Comparison of ENCODE assay signal across 8 cellular contexts in the genomic region with DNA sequence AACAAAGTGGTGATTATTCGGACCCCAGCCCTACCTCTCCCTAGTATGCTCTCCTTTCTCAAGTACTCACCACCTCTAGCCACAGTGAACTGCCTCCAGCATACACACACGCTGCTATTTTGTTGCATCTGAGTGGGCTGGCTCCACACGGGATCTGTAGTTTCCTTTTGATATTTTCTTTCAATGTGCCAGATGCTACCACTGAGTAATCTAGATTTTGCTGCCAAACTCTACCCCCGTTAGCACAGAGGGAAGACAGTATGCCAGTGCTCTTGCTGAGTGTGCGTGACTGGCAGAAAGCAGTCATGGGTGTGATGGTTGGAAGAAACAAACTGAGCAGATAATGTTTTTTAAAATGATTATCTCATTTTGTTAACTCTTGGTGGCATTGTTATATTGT. TPM values are rescaled to one million over a fixed set of nuclear protein-coding genes. Genes with fewer than 3 reads are reported as not detected.
DNase-seq lines count a peak whose midpoint lies in the region; ATAC-seq and TF ChIP-seq lines count a peak whose summit lies in the region.

No MANE protein-coding gene starts in this region.

- H3K36me3 ChIP-seq in GM23338 (ENCODE audit: insufficient read depth): no peaks in the 10 kb centered on the region
- H3K36me3 ChIP-seq in effector memory CD4-positive, alpha-beta T cell (ENCODE audit: control insufficient read depth, insufficient read depth, low read length): no peaks in the 10 kb centered on the region

- H3K4me3 ChIP-seq in GM23338: no peak overlapping the region
- H3K4me3 ChIP-seq in effector memory CD4-positive, alpha-beta T cell (ENCODE audit: insufficient read depth, low read depth, low read length, poor library complexity, severe bottlenecking): peak overlapping the region; percentile 30

- no peaks in the 10 kb centered on the region for H4K20me1 ChIP-seq in GM23338 (replicated peaks; ENCODE audit: insufficient read depth)

- no peak overlapping the region for H3K4me3 Mint-ChIP-seq in GM23338

- H3K9me2 ChIP-seq in GM23338 (ENCODE audit: insufficient read depth): 0 out of 2 replicates have a peak, but pooled peaks cover 2% of the 10 kb centered on the region

- TF ChIP-seq CTCF in GM23338 (conservative IDR thresholded peaks at IDR 0.05; ENCODE audit: low read depth in 2 of 2): no peak

- DNase-seq in GM23338 (ENCODE audit: low spot score) (no peak), myocyte (ENCODE audit: low read depth) (peak; percentile 89), NCI-H748 treated with DMSO at 0.1 percent for 48 hours (lab: John Stamatoyannopoulos, UW) (no peak), NCI-H1417 (lab: John Stamatoyannopoulos, UW) (no peak), GF-D8 (lab: John Stamatoyannopoulos, UW) (no peak)
- peak; percentile 44 to 51 for DNase-seq in activated CD4-positive, alpha-beta T cell treated with anti-CD3 and anti-CD28 coated beads for 4 hours
- peak in 1 of 3 donors; percentile 28 for DNase-seq in effector memory CD4-positive, alpha-beta T cell

- H3K4me2 ChIP-seq in GM23338: no peak overlapping the region

- peak overlapping the region; percentile 57; the same call in 1 of the 2 replicates for H3K27ac ChIP-seq in GM23338 (ENCODE audit: low read depth)
- H3K27ac ChIP-seq in effector memory CD4-positive, alpha-beta T cell (ENCODE audit: insufficient read depth, low read length, poor library complexity, severe bottlenecking): peak overlapping the region; percentile 94

- peaks cover 52% of the 10 kb centered on the region for H3K4me1 Mint-ChIP-seq in GM23338

- H3K27me3 ChIP-seq in GM23338 (ENCODE audit: insufficient read depth): no peaks in the 10 kb centered on the region
- no peaks in the 10 kb centered on the region for H3K27me3 ChIP-seq in effector memory CD4-positive, alpha-beta T cell (replicated peaks; ENCODE audit: control insufficient read depth, insufficient read depth, low read length, poor library complexity, severe bottlenecking)

- H3K9me3 Mint-ChIP-seq in GM23338: no peaks in the 10 kb centered on the region

- H2AFZ ChIP-seq in GM23338: no peak overlapping the region

- no peak for ATAC-seq in GM23338
- no peak for ATAC-seq in HG03025 (IDR thresholded peaks at IDR 0.05; ENCODE audit: low FRiP score, unreplicated experiment)

- no peaks in the 10 kb centered on the region for H3K36me3 Mint-ChIP-seq in GM23338 (ENCODE audit: low read depth)

- peaks cover 51% of the 10 kb centered on the region for H3K4me1 ChIP-seq in GM23338 (ENCODE audit: insufficient read depth)
- H3K4me1 ChIP-seq in effector memory CD4-positive, alpha-beta T cell (ENCODE audit: control insufficient read depth, insufficient read depth, low read length, poor library complexity, severe bottlenecking): peaks cover 86% of the 10 kb centered on the region

- no peaks in the 10 kb centered on the region for H3K9me3 ChIP-seq in effector memory CD4-positive, alpha-beta T cell (ENCODE audit: control insufficient read depth, low read length)

- H3K27me3 Mint-ChIP-seq in GM23338 (ENCODE audit: insufficient read depth, low read depth, poor library complexity): peaks cover 7% of the 10 kb centered on the region

- no peaks in the 10 kb centered on the region for H3F3A ChIP-seq in GM23338 (replicated peaks; ENCODE audit: low read depth)

- H3K27ac Mint-ChIP-seq in GM23338: no peak overlapping the region; the same call in 1 of the 2 replicates

- peaks cover 4% of the 10 kb centered on the region; the same call in 1 of the 2 replicates for H3K79me2 ChIP-seq in GM23338 (replicated peaks; ENCODE audit: insufficient read depth)

TF ChIP-seq in GM23338, 12 proteins besides CTCF, POLR2A, EP300 and RAD21 (continues in another document):
- no peak for TF ChIP-seq REST (IDR thresholded peaks at IDR 0.05; ENCODE audit: unreplicated experiment)
- TF ChIP-seq, protein P1, sequence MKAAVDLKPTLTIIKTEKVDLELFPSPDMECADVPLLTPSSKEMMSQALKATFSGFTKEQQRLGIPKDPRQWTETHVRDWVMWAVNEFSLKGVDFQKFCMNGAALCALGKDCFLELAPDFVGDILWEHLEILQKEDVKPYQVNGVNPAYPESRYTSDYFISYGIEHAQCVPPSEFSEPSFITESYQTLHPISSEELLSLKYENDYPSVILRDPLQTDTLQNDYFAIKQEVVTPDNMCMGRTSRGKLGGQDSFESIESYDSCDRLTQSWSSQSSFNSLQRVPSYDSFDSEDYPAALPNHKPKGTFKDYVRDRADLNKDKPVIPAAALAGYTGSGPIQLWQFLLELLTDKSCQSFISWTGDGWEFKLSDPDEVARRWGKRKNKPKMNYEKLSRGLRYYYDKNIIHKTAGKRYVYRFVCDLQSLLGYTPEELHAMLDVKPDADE (IDR thresholded peaks at IDR 0.05): no peak

RNA-seq across cellular contexts. Expression of gene CFLAR, which starts 11.6 kb away (rescaled TPM):
- 15.1 and 16.2 TPM in 2 replicates for total RNA-seq in GM23338 (2014; rRNA removed; shearing (Covaris generic))
- polyA plus RNA-seq in GM23338 (2016; fragmentation: Nextera tagmentation; extraction: Ambion mirVana): 10.0 and 10.1 TPM in 2 replicates
- 45.4 and 54.0 TPM in 2 replicates for total RNA-seq in myocyte
- 32.4 TPM for polyA plus RNA-seq in myocyte (2012)

RNA-seq across cellular contexts. Expression of gene CASP10, which starts 55.4 kb away (rescaled TPM):
- 2.9 and 3.5 TPM in 2 replicates for total RNA-seq in GM23338 (2014; rRNA removed; shearing (Covaris generic))
- polyA plus RNA-seq in GM23338 (2016; fragmentation: Nextera tagmentation; extraction: Ambion mirVana): 1.9 and 2.4 TPM in 2 replicates
- 0.48 TPM in 1 of 2 replicates, not detected in the other for total RNA-seq in myocyte
- 0.06 TPM for polyA plus RNA-seq in myocyte (2012)

RNA-seq across cellular contexts. Expression of gene NDUFB3, which starts 55.8 kb away (rescaled TPM):
- total RNA-seq in GM23338 (2014; rRNA removed; shearing (Covaris generic)): 34.3 and 35.6 TPM in 2 replicates
- 199 and 230 TPM in 2 replicates for polyA plus RNA-seq in GM23338 (2016; fragmentation: Nextera tagmentation; extraction: Ambion mirVana)
- 87.0 and 93.9 TPM in 2 replicates for total RNA-seq in myocyte
- 121 TPM for polyA plus RNA-seq in myocyte (2012)

RNA-seq across cellular contexts. Expression of gene HYCC2, which starts 56.1 kb away (rescaled TPM):
- total RNA-seq in GM23338 (2014; rRNA removed; shearing (Covaris generic)): 4.8 and 5.5 TPM in 2 replicates
- 2.2 and 2.4 TPM in 2 replicates for polyA plus RNA-seq in GM23338 (2016; fragmentation: Nextera tagmentation; extraction: Ambion mirVana)
- 5.3 and 9.9 TPM in 2 replicates for total RNA-seq in myocyte
- 3.0 TPM for polyA plus RNA-seq in myocyte (2012)

Comparison
In these comparisons a context has a peak if more than half of its experiments do, and no peak if none do; other contexts are left out.
1. DNase-seq: peak in activated CD4-positive, alpha-beta T cell treated with anti-CD3 and anti-CD28 coated beads for 4 hours (2 of 2) and myocyte (single experiment); none in GM23338 (single experiment), NCI-H748 treated with DMSO at 0.1 percent for 48 hours (single experiment), NCI-H1417 (0 of 3) and GF-D8 (single experiment).